28 cellular contexts compared by ENCODE assay signal in genomic region chr3:26279091-26279490, GRCh38.
"Had no signal": no experiment of that assay in that cellular context is flagged by ENCODE, and none has a peak within 500 bp of the region (broad histone marks: within the 10 kb centered on the region; RNA-seq: fewer than 3 reads in every experiment).

No MANE protein-coding gene starts in this region.

- DNase-seq: naive thymus-derived CD8-positive, alpha-beta T cell; nephron progenitor cell; nucleus accumbens; ovary; posterior cingulate gyrus; psoas muscle; right cardiac atrium; right lobe of liver; sigmoid colon; small intestine; stimulated activated CD4-positive, alpha-beta T cell treated with anti-CD3 and anti-CD28 coated beads, Interleukin-15, amount 100 ng/mL, for 24 hours; stimulated activated CD4-positive, alpha-beta T cell treated with anti-CD3 and anti-CD28 coated beads, Interleukin-2, amount 100 ng/mL, for 24 hours; stimulated activated CD4-positive, alpha-beta T cell treated with anti-CD3 and anti-CD28 coated beads, Interleukin-2, amount 100 ng/mL, for 48 hours; stimulated activated CD4-positive, alpha-beta T cell treated with anti-CD3 and anti-CD28 coated beads, Interleukin-4, amount 100 ng/mL, for 24 hours; stimulated activated naive CD4-positive, alpha-beta T cell; stimulated activated naive CD8-positive, alpha-beta T cell treated with anti-CD3 and anti-CD28 coated beads, Interleukin-15, amount 100 ng/mL, for 72 hours; stimulated activated naive CD8-positive, alpha-beta T cell treated with anti-CD3 and anti-CD28 coated beads, Interleukin-15, Interleukin-2, amounts not matched to agents 100 U/mL and 50 U/mL, for 24 hours; substantia nigra; testis; tibial artery; transverse colon; upper lobe of right lung; uterus had no signal

- FAIRE-seq: small intestine had no signal

- H3K4me3 ChIP-seq: ovary, psoas muscle, right lobe of liver, sigmoid colon, suprapubic skin, testis, tibial artery, transverse colon, upper lobe of right lung, uterus had no signal

- H3K36me3 ChIP-seq: neutrophil, ovary, right lobe of liver, sigmoid colon, suprapubic skin, tibial artery, transverse colon, upper lobe of right lung, uterus had no signal

- H3K4me1 ChIP-seq: parathyroid adenoma, psoas muscle, right lobe of liver, suprapubic skin, testis, tibial artery, transverse colon, upper lobe of right lung, uterus had no signal

- ATAC-seq: naive thymus-derived CD8-positive, alpha-beta T cell; natural killer cell treated with Interleukin-12 subunit alpha and Interleukin-12 subunit beta and Interleukin-15 and Interleukin-18, amount 100 ng/mL, for 72 hours; psoas muscle; right cardiac atrium; right lobe of liver; stimulated activated effector memory CD8-positive, alpha-beta T cell treated with anti-CD3 and anti-CD28 coated beads, Interleukin-12 subunit alpha, Interleukin-12 subunit beta, amount 100 ng/mL, for 72 hours; stimulated activated naive CD8-positive, alpha-beta T cell treated with anti-CD3 and anti-CD28 coated beads, Interleukin-15, amount 100 ng/mL, for 72 hours; stimulated activated naive CD8-positive, alpha-beta T cell treated with anti-CD3 and anti-CD28 coated beads, Interleukin-15, Interleukin-2, amounts not matched to agents 100 U/mL and 50 U/mL, for 24 hours; upper lobe of right lung had no signal

- H3K27ac ChIP-seq: neutrophil, ovary, parathyroid adenoma, psoas muscle, right lobe of liver, sigmoid colon, suprapubic skin, testis, tibial artery, transverse colon, upper lobe of right lung, uterus had no signal

- H3K27me3 ChIP-seq: neutrophil, ovary, right lobe of liver, sigmoid colon, suprapubic skin, testis, tibial artery, transverse colon, upper lobe of right lung, uterus had no signal
